ENCODE assay signal across 8 cellular contexts in the genomic region with DNA sequence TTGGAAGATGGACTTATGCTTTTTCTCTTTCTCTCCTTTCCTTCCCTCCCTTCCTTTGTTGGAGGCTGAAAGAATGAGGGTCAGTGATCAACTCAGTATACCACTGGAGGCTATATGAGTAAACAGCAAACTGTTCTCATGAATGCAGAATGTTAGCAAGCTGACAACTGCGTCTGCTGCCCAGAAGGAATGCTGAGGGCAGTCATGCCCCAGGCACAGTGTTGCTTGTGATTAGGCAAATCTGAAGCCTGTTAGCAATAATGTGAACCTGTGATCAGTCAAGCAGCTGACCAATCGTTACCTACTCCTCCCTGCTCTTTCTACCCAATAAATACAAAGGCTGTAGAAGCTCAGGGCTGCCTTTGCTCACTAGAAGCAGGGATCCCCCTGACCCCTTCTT. TPM values are rescaled to one million over a fixed set of nuclear protein-coding genes. Genes with fewer than 3 reads are reported as not detected.
DNase-seq lines count a peak whose midpoint lies in the region; ATAC-seq and TF ChIP-seq lines count a peak whose summit lies in the region.
"Not testable (repeated sequence)": the region's sequence is repeated elsewhere in the genome, so short reads cannot be mapped to it uniquely, and the experiment has no call there.

No MANE protein-coding gene starts in this region.

- H3K4me1 ChIP-seq in esophagus muscularis mucosa (peaks cover 53 to 82% (median 79%) of the 10 kb centered on the region in 4 donors), heart right ventricle (peaks cover 22 to 80% (median 64%) of the 10 kb centered on the region in 9 donors)

- H3K4me1 Mint-ChIP-seq in osteocyte (ENCODE audit: unreplicated experiment), result peaks cover 44% of the 10 kb centered on the region
- H3K4me1 Mint-ChIP-seq in stimulated activated effector memory CD8-positive, alpha-beta T cell treated with anti-CD3 and anti-CD28 coated beads, Interleukin-12 subunit alpha, Interleukin-12 subunit beta, amount 100 ng/mL, for 72 hours, result peaks cover 13% of the 10 kb centered on the region

- H3K4me3 Mint-ChIP-seq in osteocyte (ENCODE audit: unreplicated experiment); stimulated activated effector memory CD8-positive, alpha-beta T cell treated with anti-CD3 and anti-CD28 coated beads, Interleukin-12 subunit alpha, Interleukin-12 subunit beta, amount 100 ng/mL, for 72 hours: not testable (repeated sequence)

- not testable (repeated sequence) for TF ChIP-seq CTCF in brain microvascular endothelial cell (IDR thresholded peaks at IDR 0.05; ENCODE audit: low read depth, low read length, missing control alignments); esophagus muscularis mucosa (IDR thresholded peaks at IDR 0.05); heart right ventricle (IDR thresholded peaks at IDR 0.05); osteocyte (IDR thresholded peaks at IDR 0.05)

- WGBS in esophagus muscularis mucosa, result 38% methylated on average over 2 of the region's 2 CpGs
- WGBS in heart right ventricle, 2 donors, result 52 to 73% methylated on average over 2 of the region's 2 CpGs

- H3K36me3 Mint-ChIP-seq in osteocyte (ENCODE audit: unreplicated experiment); stimulated activated effector memory CD8-positive, alpha-beta T cell treated with anti-CD3 and anti-CD28 coated beads, Interleukin-12 subunit alpha, Interleukin-12 subunit beta, amount 100 ng/mL, for 72 hours: not testable (repeated sequence)

- H3K27me3 Mint-ChIP-seq in osteocyte (ENCODE audit: unreplicated experiment), result not testable (repeated sequence)

- TF ChIP-seq POLR2A in esophagus muscularis mucosa (IDR thresholded peaks at IDR 0.05; ENCODE audit: low read depth), result not testable (repeated sequence)

- H3K9me3 Mint-ChIP-seq in osteocyte (ENCODE audit: unreplicated experiment); stimulated activated effector memory CD8-positive, alpha-beta T cell treated with anti-CD3 and anti-CD28 coated beads, Interleukin-12 subunit alpha, Interleukin-12 subunit beta, amount 100 ng/mL, for 72 hours: not testable (repeated sequence)

- not testable (repeated sequence) for H3K9me3 ChIP-seq in esophagus muscularis mucosa, heart right ventricle

- H3K27ac Mint-ChIP-seq in osteocyte (ENCODE audit: unreplicated experiment), result peak overlapping the region; percentile 28
- peak overlapping the region; percentile 68 for H3K27ac Mint-ChIP-seq in stimulated activated effector memory CD8-positive, alpha-beta T cell treated with anti-CD3 and anti-CD28 coated beads, Interleukin-12 subunit alpha, Interleukin-12 subunit beta, amount 100 ng/mL, for 72 hours

- in situ Hi-C loops in brain microvascular endothelial cell (cut with HindIII; ENCODE audit: low pct_ligation_motif_present, low sequenced_read_pairs), result not testable (repeated sequence)

- H3K36me3 ChIP-seq in brain microvascular endothelial cell (replicated peaks); esophagus muscularis mucosa; heart right ventricle: not testable (repeated sequence)

- not testable (repeated sequence) for H3K27me3 ChIP-seq in brain microvascular endothelial cell (replicated peaks); esophagus muscularis mucosa; heart right ventricle

- DNase-seq in EH (ENCODE audit: low read depth) (peak; percentile 81), M059J (ENCODE audit: low read depth) (peak; percentile 67), brain microvascular endothelial cell (peak; percentile 50), kidney tubule cell (ENCODE audit: low spot score) (peak; percentile 83)
- DNase-seq in esophagus muscularis mucosa (ENCODE audit: extremely low spot score); heart right ventricle; osteocyte (ENCODE audit: extremely low spot score, unreplicated experiment); stimulated activated effector memory CD8-positive, alpha-beta T cell treated with anti-CD3 and anti-CD28 coated beads, Interleukin-12 subunit alpha, Interleukin-12 subunit beta, amount 100 ng/mL, for 72 hours (ENCODE audit: low spot score in 2 of 2): not testable (repeated sequence)

- intact Hi-C loops in esophagus muscularis mucosa (cut with DNase I); heart right ventricle (cut with DNase I): not testable (repeated sequence)

- not testable (repeated sequence) for TF ChIP-seq EP300 in esophagus muscularis mucosa (IDR thresholded peaks at IDR 0.05)

- ATAC-seq in heart right ventricle; stimulated activated effector memory CD8-positive, alpha-beta T cell treated with anti-CD3 and anti-CD28 coated beads, Interleukin-12 subunit alpha, Interleukin-12 subunit beta, amount 100 ng/mL, for 72 hours: not testable (repeated sequence)

- H3K4me3 ChIP-seq in brain microvascular endothelial cell (ENCODE audit: low read depth, low read length); esophagus muscularis mucosa; heart right ventricle: not testable (repeated sequence)

- H3K27ac ChIP-seq in brain microvascular endothelial cell (peak overlapping the region; percentile 52), esophagus muscularis mucosa (replicated peaks in 1 of 4) (peak overlapping the region; percentile 31 to 74 (median 60)), heart right ventricle (peak overlapping the region in 9 of 10 donors; percentile 2 to 75 (median 42))

RNA-seq across cellular contexts. Expression of a gene that starts 22.3 kb away (rescaled TPM):
- 20.3 and 37.8 TPM in 2 replicates for total RNA-seq in M059J (2014; rRNA removed; shearing (Covaris generic))
- total RNA-seq in esophagus muscularis mucosa (100 to 1,000 TPM in 3 of 4 donors, 10 to 100 TPM in 1; 71.0 to 141 (median 123) TPM), heart right ventricle (100 to 1,000 TPM in 3 of 10 donors, 10 to 100 TPM in 7; 69.7 to 122 (median 78.9) TPM), osteocyte (69.6 and 74.4 TPM in 2 replicates)
- polyA plus RNA-seq in heart right ventricle, result 10 to 100 TPM; 18.8 to 24.4 TPM
